ENCODE assay signal across 14 cellular contexts in genomic region chr18:9868857-9869712, GRCh38. TPM values are rescaled to one million over a fixed set of nuclear protein-coding genes. Genes with fewer than 3 reads are reported as not detected.
DNase-seq lines count a peak whose midpoint lies in the region; ATAC-seq and TF ChIP-seq lines count a peak whose summit lies in the region.
"Had no signal": no experiment of that assay in that cellular context is flagged by ENCODE, and none has a peak within 500 bp of the region (broad histone marks: within the 10 kb centered on the region; RNA-seq: fewer than 3 reads in every experiment).

No MANE protein-coding gene starts in this region.

- H3K4me2 ChIP-seq in osteoblast (ENCODE audit: insufficient read depth, low read length), result no peak overlapping the region

- no peak overlapping the region for H3K9ac ChIP-seq in endodermal cell (ENCODE audit: extremely low read depth, low read length, poor library complexity, severe bottlenecking)

- H3K79me2 ChIP-seq in osteoblast (ENCODE audit: insufficient read depth, low read length), result no peaks in the 10 kb centered on the region

- H3K4me3 Mint-ChIP-seq in endodermal cell, result no peak overlapping the region
- H3K4me3 Mint-ChIP-seq: activated CD4-positive, alpha-beta T cell treated with anti-CD3 and anti-CD28 coated beads, Interleukin-2, amount 10 ng/mL, durations not matched to agents 24 days and 14 days had no signal

- no peak for ATAC-seq in HG02642 (IDR thresholded peaks at IDR 0.05; ENCODE audit: poor library complexity, unreplicated experiment)

- 71 to 74% methylated on average over 5 to 6 of the region's 6 CpGs for WGBS in endodermal cell (ENCODE audit: insufficient coverage in 1 of 2, insufficient read length in 1 of 2), 2 experiments

- H3K27me3 Mint-ChIP-seq in endodermal cell (ENCODE audit: insufficient read depth), result peaks cover 19% of the 10 kb centered on the region
- H3K27me3 Mint-ChIP-seq: activated CD4-positive, alpha-beta T cell treated with anti-CD3 and anti-CD28 coated beads, Interleukin-2, amount 10 ng/mL, durations not matched to agents 24 days and 14 days had no signal

- H3K4me1 Mint-ChIP-seq in endodermal cell, result peaks cover 30% of the 10 kb centered on the region

- H3K27ac Mint-ChIP-seq in endodermal cell, result peak overlapping the region; percentile 81
- H3K27ac Mint-ChIP-seq: activated CD4-positive, alpha-beta T cell treated with anti-CD3 and anti-CD28 coated beads, Interleukin-2, amount 10 ng/mL, durations not matched to agents 24 days and 14 days had no signal

- no peaks in the 10 kb centered on the region for H3K36me3 Mint-ChIP-seq in endodermal cell (ENCODE audit: low read depth)

- H3K36me3 ChIP-seq in H7 (replicated peaks; ENCODE audit: control insufficient read depth, insufficient read depth, low read length), result no peaks in the 10 kb centered on the region
- no peaks in the 10 kb centered on the region for H3K36me3 ChIP-seq in endodermal cell (ENCODE audit: control insufficient read depth, insufficient read depth, low read length)
- H3K36me3 ChIP-seq in osteoblast (ENCODE audit: insufficient read depth, low read length), result no peaks in the 10 kb centered on the region
- H3K36me3 ChIP-seq: cardiac muscle cell, lower lobe of right lung had no signal

- TF ChIP-seq CTCF in endodermal cell (conservative IDR thresholded peaks at IDR 0.05), result no peak
- no peak for TF ChIP-seq CTCF in osteoblast (IDR thresholded peaks at IDR 0.05; ENCODE audit: extremely low read depth, low read depth, low read length)

- H2AFZ ChIP-seq in osteoblast (ENCODE audit: low read length), result no peak overlapping the region

- H4K20me1 ChIP-seq in osteoblast (ENCODE audit: insufficient read depth, low read length), result no peaks in the 10 kb centered on the region

- H3K27me3 ChIP-seq in H7 (ENCODE audit: control insufficient read depth, insufficient read depth, low read length) (no peaks in the 10 kb centered on the region), endodermal cell (ENCODE audit: control insufficient read depth, insufficient read depth, low read length, poor library complexity, severe bottlenecking) (peaks cover 12% of the 10 kb centered on the region), osteoblast (ENCODE audit: insufficient read depth, low read length) (no peaks in the 10 kb centered on the region)

- H3K9me3 ChIP-seq in endodermal cell (ENCODE audit: control insufficient read depth, low read length) (peaks cover 28% of the 10 kb centered on the region), osteoblast (ENCODE audit: low read depth, low read length) (peaks cover 4% of the 10 kb centered on the region)

- H3K4me3 ChIP-seq in H7 (ENCODE audit: insufficient read depth, low read depth, low read length) (no peak overlapping the region), endodermal cell (ENCODE audit: low read length) (no peak overlapping the region), osteoblast (ENCODE audit: insufficient read depth, low read length) (no peak overlapping the region)
- H3K4me3 ChIP-seq: cardiac muscle cell, lower lobe of right lung had no signal

- H3K9me3 Mint-ChIP-seq in endodermal cell, result peaks cover 31% of the 10 kb centered on the region

- H3K27ac ChIP-seq in endodermal cell (ENCODE audit: low read depth, low read length) (no peak overlapping the region), osteoblast (ENCODE audit: low read depth, low read length) (peak overlapping the region; percentile 34)
- H3K27ac ChIP-seq: cardiac muscle cell, lower lobe of right lung had no signal

- H3K4me1 ChIP-seq in endodermal cell (ENCODE audit: control insufficient read depth, insufficient read depth, low read length), result peaks cover 11% of the 10 kb centered on the region
- H3K4me1 ChIP-seq in osteoblast (ENCODE audit: insufficient read depth, low read length), result peaks cover 22% of the 10 kb centered on the region

- DNase-seq in H7, result peak; percentile 53
- DNase-seq in NCI-H69 (lab: John Stamatoyannopoulos, UW), result peak; percentile 21
- peak; percentile 56 for DNase-seq in endodermal cell
- DNase-seq in osteoblast (ENCODE audit: insufficient read length, low spot score, missing footprints), result no peak
- no peak for DNase-seq in DMS 273 (lab: John Stamatoyannopoulos, UW; ENCODE audit: unreplicated experiment)
- no peak for DNase-seq in GOT3 (lab: John Stamatoyannopoulos, UW)
- DNase-seq: activated CD4-positive, alpha-beta T cell treated with anti-CD3 and anti-CD28 coated beads, Interleukin-2, amount 10 ng/mL, durations not matched to agents 24 days and 14 days; hypothalamus; lower lobe of right lung; NCI-H2029 treated with DMSO at 0.1 percent for 48 hours; occipital lobe had no signal

RNA-seq across cellular contexts. Expression of gene TXNDC2, which starts 16.7 kb away (rescaled TPM):
- not detected in 2 replicates for total RNA-seq in H7 (2014; rRNA removed; shearing (Covaris generic))
- total RNA-seq in endodermal cell (not detected), osteoblast (0.29 and 0.36 TPM in 2 replicates)
- polyA plus RNA-seq in endodermal cell (2013, experiment 1 of 2), result 0.07 TPM
- not detected for polyA plus RNA-seq in endodermal cell (2013, experiment 2 of 2)
- total RNA-seq: activated CD4-positive, alpha-beta T cell treated with anti-CD3 and anti-CD28 coated beads, Interleukin-2, amount 10 ng/mL, durations not matched to agents 24 days and 14 days; cardiac muscle cell; epithelial cell of proximal tubule; occipital lobe had no signal
- polyA plus RNA-seq: cardiac muscle cell had no signal

RNA-seq across cellular contexts. Expression of gene VAPA, which starts 44.7 kb away (rescaled TPM):
- 121 and 194 TPM in 2 replicates for total RNA-seq in H7 (2014; rRNA removed; shearing (Covaris generic))
- total RNA-seq in endodermal cell, result 100 to 1,000 TPM; 122 to 168 TPM
- polyA plus RNA-seq in endodermal cell (2013, experiment 1 of 2), result 166 TPM
- polyA plus RNA-seq in endodermal cell (2013, experiment 2 of 2), result 158 TPM
- total RNA-seq in osteoblast, result 277 and 316 TPM in 2 replicates

Comparison
In these comparisons a context has a peak if more than half of its experiments do, and no peak if none do; other contexts are left out.
1. DNase-seq: peak in H7 (single experiment), NCI-H69 (single experiment) and endodermal cell (single experiment); none in osteoblast (single experiment), DMS 273 (single experiment) and GOT3 (single experiment).